ENCODE assay signal across 1 cellular context in genomic region chr20:38975539-38976120, GRCh38.
TF ChIP-seq lines count a peak whose summit lies in the region.

No MANE protein-coding gene starts in this region.

TF ChIP-seq in SK-N-SH treated with all-trans-retinoic acid at 6 μM for 48 hours, 23 proteins besides CTCF, POLR2A, EP300 and RAD21 (continued from another document):
- TF ChIP-seq, protein P1, sequence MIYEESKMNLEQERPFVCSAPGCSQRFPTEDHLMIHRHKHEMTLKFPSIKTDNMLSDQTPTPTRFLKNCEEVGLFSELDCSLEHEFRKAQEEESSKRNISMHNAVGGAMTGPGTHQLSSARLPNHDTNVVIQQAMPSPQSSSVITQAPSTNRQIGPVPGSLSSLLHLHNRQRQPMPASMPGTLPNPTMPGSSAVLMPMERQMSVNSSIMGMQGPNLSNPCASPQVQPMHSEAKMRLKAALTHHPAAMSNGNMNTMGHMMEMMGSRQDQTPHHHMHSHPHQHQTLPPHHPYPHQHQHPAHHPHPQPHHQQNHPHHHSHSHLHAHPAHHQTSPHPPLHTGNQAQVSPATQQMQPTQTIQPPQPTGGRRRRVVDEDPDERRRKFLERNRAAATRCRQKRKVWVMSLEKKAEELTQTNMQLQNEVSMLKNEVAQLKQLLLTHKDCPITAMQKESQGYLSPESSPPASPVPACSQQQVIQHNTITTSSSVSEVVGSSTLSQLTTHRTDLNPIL (CRISPR knock-in tag; IDR thresholded peaks at IDR 0.05; ENCODE audit: low read depth): no peak
